ENCODE assay signal across 12 cellular contexts in genomic region chr10:70441161-70441876, GRCh38. TPM values are rescaled to one million over a fixed set of nuclear protein-coding genes. Genes with fewer than 3 reads are reported as not detected.
DNase-seq lines count a peak whose midpoint lies in the region; ATAC-seq and TF ChIP-seq lines count a peak whose summit lies in the region.
"Had no signal": no experiment of that assay in that cellular context is flagged by ENCODE, and none has a peak within 500 bp of the region (broad histone marks: within the 10 kb centered on the region; RNA-seq: fewer than 3 reads in every experiment).

Gene NODAL (minus strand): TSS chr10:70441681. CDS start chr10:70441667, 14 bp downstream.

- H3K4me1 Mint-ChIP-seq in MCF 10A (ENCODE audit: insufficient read depth, unreplicated experiment) (no peaks in the 10 kb centered on the region), chondrocyte (ENCODE audit: low read depth) (peaks cover 21% of the 10 kb centered on the region)

- H3K9me3 Mint-ChIP-seq in MCF 10A (ENCODE audit: unreplicated experiment) (no peaks in the 10 kb centered on the region), chondrocyte (ENCODE audit: low read depth) (no peaks in the 10 kb centered on the region)

- H3K4me3 Mint-ChIP-seq in MCF 10A (ENCODE audit: unreplicated experiment): no peak within 1 kb of the TSS
- H3K4me3 Mint-ChIP-seq in chondrocyte (ENCODE audit: unreplicated experiment): peak within 1 kb of the TSS; percentile 65

- no peak within 1 kb of the TSS for H3K27ac ChIP-seq in breast epithelium
- no peak within 1 kb of the TSS for H3K27ac ChIP-seq in mesodermal cell (ENCODE audit: low read depth, low read length, severe bottlenecking)
- H3K27ac ChIP-seq in upper lobe of left lung: no peak within 1 kb of the TSS

- peaks cover 0 to 34% of the 10 kb centered on the region in 2 donors for H3K27me3 ChIP-seq in breast epithelium
- H3K27me3 ChIP-seq in upper lobe of left lung: peaks cover 0 to 25% (median 12%) of the 10 kb centered on the region in 4 donors

- no TSS peak for BruUV-seq in MCF 10A (replicated peaks; lab: Mats Ljungman, UMichigan)

- DNase-seq in breast epithelium (ENCODE audit: low spot score in 2 of 2) (no peak), MCF 10A (ENCODE audit: unreplicated experiment) (no peak), chondrocyte (ENCODE audit: low spot score) (peak; percentile 90), upper lobe of left lung (peak in 1 of 2 donors; percentile 85), NOMO-1 treated with dmso at 0.1 percent for 144 hours (lab: John Stamatoyannopoulos, UW; ENCODE audit: unreplicated experiment) (no peak)
- DNase-seq: effector CD8-positive, alpha-beta T cell; Karpas-422 had no signal

- TF ChIP-seq EP300 in upper lobe of left lung (IDR thresholded peaks at IDR 0.05): no peak

- TF ChIP-seq POLR2A in breast epithelium (IDR thresholded peaks at IDR 0.05) (no peak), upper lobe of left lung (IDR thresholded peaks at IDR 0.05) (no peak)

- H3K36me3 Mint-ChIP-seq in MCF 10A (ENCODE audit: insufficient read depth, unreplicated experiment): no peaks in the 10 kb centered on the region
- no peaks in the 10 kb centered on the region for H3K36me3 Mint-ChIP-seq in chondrocyte (ENCODE audit: low read depth)

- intact Hi-C loops in breast epithelium (cut with DNase I; ENCODE audit: low total_unique reads): no loop called here
- intact Hi-C loops in MCF 10A (cut with micrococcal nuclease): no loop called here

- whole genome bisulfite sequencing in mesodermal cell (ENCODE audit: insufficient coverage in 2 of 2), 2 experiments: 1% methylated on average over 48 to 49 of the region's 59 CpGs
- 28 to 29% methylated on average over 12 to 36 of the region's 59 CpGs for WGBS in upper lobe of left lung, 2 donors

- CTCF ChIA-PET in MCF 10A (lab: Yijun Ruan, JAX): no interaction called here

- H3K27ac Mint-ChIP-seq in MCF 10A (ENCODE audit: low read depth, unreplicated experiment) (no peak within 1 kb of the TSS), chondrocyte (ENCODE audit: unreplicated experiment) (no peak within 1 kb of the TSS)

- H3K9me3 ChIP-seq in breast epithelium: no peaks in the 10 kb centered on the region
- no peaks in the 10 kb centered on the region for H3K9me3 ChIP-seq in mesodermal cell (ENCODE audit: control insufficient read depth, low read length)
- no peaks in the 10 kb centered on the region for H3K9me3 ChIP-seq in upper lobe of left lung

- H3K36me3 ChIP-seq in breast epithelium (no peaks in the 10 kb centered on the region), mesodermal cell (ENCODE audit: control insufficient read depth, insufficient read depth, low read length) (no peaks in the 10 kb centered on the region), upper lobe of left lung (no peaks in the 10 kb centered on the region)

- POLR2A ChIA-PET in MCF 10A (lab: Yijun Ruan, JAX): no interaction called here

- ATAC-seq in upper lobe of left lung (ENCODE audit: low FRiP score in 2 of 2) (peak in 1 of 2 donors; percentile 6), GM18861 (IDR thresholded peaks at IDR 0.05; ENCODE audit: unreplicated experiment) (no peak), GM19455 (IDR thresholded peaks at IDR 0.05; ENCODE audit: unreplicated experiment) (no peak)

- TF ChIP-seq CTCF in breast epithelium (IDR thresholded peaks at IDR 0.05): no peak
- TF ChIP-seq CTCF in MCF 10A (IDR thresholded peaks at IDR 0.05; ENCODE audit: unreplicated experiment): no peak
- TF ChIP-seq CTCF in chondrocyte (IDR thresholded peaks at IDR 0.05): no peak
- peak in 1 of 6 experiments; percentile 12 for TF ChIP-seq CTCF in upper lobe of left lung (IDR thresholded peaks at IDR 0.05)

- H3K4me1 ChIP-seq in breast epithelium (peaks cover 5 to 10% of the 10 kb centered on the region in 2 donors), mesodermal cell (ENCODE audit: control insufficient read depth, insufficient read depth, low read length, poor library complexity, severe bottlenecking) (peaks cover 5% of the 10 kb centered on the region), upper lobe of left lung (peaks cover 14 to 27% (median 15%) of the 10 kb centered on the region in 4 donors)

- peak within 1 kb of the TSS in 2 of 3 donors; percentile 27 to 61 for H3K4me3 ChIP-seq in breast epithelium
- H3K4me3 ChIP-seq in mesodermal cell (ENCODE audit: extremely low read depth, insufficient read depth, low read length, poor library complexity, severe bottlenecking): peak within 1 kb of the TSS; percentile 14
- H3K4me3 ChIP-seq in upper lobe of left lung: peak within 1 kb of the TSS in 3 of 4 donors; percentile 7 to 38 (median 20)

- peaks cover 13% of the 10 kb centered on the region for H3K27me3 Mint-ChIP-seq in MCF 10A (ENCODE audit: insufficient read depth, unreplicated experiment)
- peaks cover 33% of the 10 kb centered on the region for H3K27me3 Mint-ChIP-seq in chondrocyte (ENCODE audit: low read depth)

RNA-seq across cellular contexts. Expression of gene NODAL, which starts in this region (rescaled TPM):
- total RNA-seq in breast epithelium: not detected
- not detected in 2 replicates for total RNA-seq in MCF 10A (2022)
- total RNA-seq in chondrocyte: 0.49 TPM in 1 of 3 replicates, not detected in the others
- not detected for polyA plus RNA-seq in mesodermal cell (2013, experiment 1 of 2)
- polyA plus RNA-seq in mesodermal cell (2013, experiment 2 of 2): 0.61 TPM
- not detected for total RNA-seq in upper lobe of left lung
- total RNA-seq: pulmonary artery endothelial cell, ureter had no signal

Comparison
In these comparisons a context has a peak if more than half of its experiments do, and no peak if none do; other contexts are left out.
1. Peak in DNase-seq in chondrocyte; RNA of the gene not detected or under 1 TPM.